Comparison of ENCODE assay signal across 8 cellular contexts in genomic region chrX:155026420-155026726, GRCh38. TPM values are rescaled to one million over a fixed set of nuclear protein-coding genes. Genes with fewer than 3 reads are reported as not detected.
DNase-seq lines count a peak whose midpoint lies in the region; ATAC-seq, FAIRE-seq and TF ChIP-seq lines count a peak whose summit lies in the region.

No MANE protein-coding gene starts in this region.

- peaks cover 33% of the 10 kb centered on the region for H3K4me1 Mint-ChIP-seq in stimulated activated naive CD8-positive, alpha-beta T cell treated with anti-CD3 and anti-CD28 coated beads, Interleukin-15, Interleukin-2, amounts not matched to agents 100 ng/mL and 50 ng/mL, for 24 hours (ENCODE audit: low read depth)

- H3K4me3 ChIP-seq in bronchial epithelial cell (ENCODE audit: low read depth, low read length) (peak overlapping the region; percentile 47), mononuclear cell (ENCODE audit: low read length) (peak overlapping the region; percentile 29)

- no peaks in the 10 kb centered on the region for H3K9me3 ChIP-seq in mononuclear cell (ENCODE audit: low read depth, low read length)

- H3K9me3 Mint-ChIP-seq in stimulated activated naive CD8-positive, alpha-beta T cell treated with anti-CD3 and anti-CD28 coated beads, Interleukin-15, Interleukin-2, amounts not matched to agents 100 ng/mL and 50 ng/mL, for 24 hours, result no peaks in the 10 kb centered on the region

- peaks cover 8% of the 10 kb centered on the region for H3K4me1 ChIP-seq in mononuclear cell (ENCODE audit: insufficient read depth, low read length)

- H3K36me3 ChIP-seq in bronchial epithelial cell (ENCODE audit: control insufficient read depth, insufficient read depth, low read length), result no peaks in the 10 kb centered on the region

- H3K4me3 Mint-ChIP-seq in stimulated activated naive CD8-positive, alpha-beta T cell treated with anti-CD3 and anti-CD28 coated beads, Interleukin-15, Interleukin-2, amounts not matched to agents 100 ng/mL and 50 ng/mL, for 24 hours, result peak overlapping the region; percentile 89

- no peak for DNase-seq in stimulated activated naive CD8-positive, alpha-beta T cell treated with anti-CD3 and anti-CD28 coated beads, Interleukin-15, Interleukin-2, amounts not matched to agents 100 U/mL and 50 U/mL, for 24 hours
- DNase-seq in bronchial epithelial cell (ENCODE audit: low read depth) (no peak), pons (ENCODE audit: low spot score) (no peak), NK-92 (lab: John Stamatoyannopoulos, UW; ENCODE audit: unreplicated experiment) (no peak), anterior cingulate cortex (lab: John Stamatoyannopoulos, UW) (no peak)

- peak overlapping the region; percentile 80 for H3K27ac Mint-ChIP-seq in stimulated activated naive CD8-positive, alpha-beta T cell treated with anti-CD3 and anti-CD28 coated beads, Interleukin-15, Interleukin-2, amounts not matched to agents 100 ng/mL and 50 ng/mL, for 24 hours

- no peak for ATAC-seq in stimulated activated naive CD8-positive, alpha-beta T cell treated with anti-CD3 and anti-CD28 coated beads, Interleukin-15, Interleukin-2, amounts not matched to agents 100 U/mL and 50 U/mL, for 24 hours
- no peak for ATAC-seq in GM18517 (IDR thresholded peaks at IDR 0.05; ENCODE audit: unreplicated experiment)

- no peaks in the 10 kb centered on the region for H3K27me3 Mint-ChIP-seq in stimulated activated naive CD8-positive, alpha-beta T cell treated with anti-CD3 and anti-CD28 coated beads, Interleukin-15, Interleukin-2, amounts not matched to agents 100 ng/mL and 50 ng/mL, for 24 hours

- H3K36me3 Mint-ChIP-seq in stimulated activated naive CD8-positive, alpha-beta T cell treated with anti-CD3 and anti-CD28 coated beads, Interleukin-15, Interleukin-2, amounts not matched to agents 100 ng/mL and 50 ng/mL, for 24 hours (ENCODE audit: low read depth), result no peaks in the 10 kb centered on the region

- FAIRE-seq in bronchial epithelial cell (lab: Jason Lieb, UNC), result no peak

- TF ChIP-seq CTCF in bronchial epithelial cell (IDR thresholded peaks at IDR 0.05; ENCODE audit: insufficient read depth, low read length, severe bottlenecking), result no peak

- H3K27me3 ChIP-seq in bronchial epithelial cell (ENCODE audit: control insufficient read depth, insufficient read depth, low read length) (no peaks in the 10 kb centered on the region), mononuclear cell (ENCODE audit: insufficient read depth, low read length) (no peaks in the 10 kb centered on the region)

RNA-seq across cellular contexts. Expression of gene FUNDC2, which starts 0.3 kb away (rescaled TPM):
- total RNA-seq in bronchial epithelial cell (36.1 and 50.8 TPM in 2 replicates), mononuclear cell (40.2 TPM)

RNA-seq across cellular contexts. Expression of gene F8, which starts 3.9 kb away (rescaled TPM):
- total RNA-seq in bronchial epithelial cell (0.26 and 0.64 TPM in 2 replicates), mononuclear cell (3.6 TPM)

RNA-seq across cellular contexts. Expression of gene CMC4, which starts 44.6 kb away (rescaled TPM):
- total RNA-seq in bronchial epithelial cell, result 6.8 and 16.1 TPM in 2 replicates
- total RNA-seq in mononuclear cell, result 14.6 TPM

RNA-seq across cellular contexts. Expression of gene MTCP1, which starts 44.6 kb away (rescaled TPM):
- 1.8 and 29.3 TPM in 2 replicates for total RNA-seq in bronchial epithelial cell
- total RNA-seq in mononuclear cell, result 3.9 TPM

RNA-seq across cellular contexts. Expression of gene BRCC3, which starts 44.9 kb away (rescaled TPM):
- total RNA-seq in bronchial epithelial cell (9.3 and 10.0 TPM in 2 replicates), mononuclear cell (8.2 TPM)
